In the genomic region with DNA sequence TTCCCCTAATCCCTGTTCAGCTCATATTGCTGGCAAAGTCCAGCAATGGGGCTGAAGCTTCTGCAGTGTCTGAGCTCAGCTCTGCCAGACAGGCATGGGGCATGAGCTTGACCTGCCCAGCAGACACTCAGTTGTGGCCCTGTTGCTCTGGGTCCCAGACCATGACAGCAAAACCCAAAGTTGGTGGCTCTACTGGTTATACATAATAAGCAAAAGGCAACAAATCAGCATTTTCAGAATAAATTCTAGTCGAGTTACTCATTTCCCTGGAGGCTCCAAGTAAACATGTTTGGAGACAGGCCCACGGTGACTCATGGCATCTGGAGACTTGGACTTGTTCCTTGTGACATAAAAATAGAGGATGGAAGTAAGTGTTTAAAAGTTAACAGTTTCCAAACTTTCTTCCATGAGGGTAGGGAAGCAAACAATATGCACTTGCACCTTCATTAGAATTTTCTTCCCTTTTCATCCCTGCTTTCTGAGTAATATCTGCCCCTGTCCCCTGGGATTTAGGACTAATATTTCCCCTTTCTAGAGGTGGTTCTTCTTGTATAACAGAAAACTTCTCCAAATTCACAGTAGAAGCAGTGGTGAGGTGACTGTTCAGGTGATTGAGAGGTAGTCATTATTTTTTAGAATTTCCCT, we compare ENCODE assay signal across 9 cellular contexts.
DNase-seq lines count a peak whose midpoint lies in the region; ATAC-seq, FAIRE-seq and TF ChIP-seq lines count a peak whose summit lies in the region.
"Had no signal": no experiment of that assay in that cellular context is flagged by ENCODE, and none has a peak within 500 bp of the region (broad histone marks: within the 10 kb centered on the region; RNA-seq: fewer than 3 reads in every experiment).

No MANE protein-coding gene starts in this region.

- H3K9me3 Mint-ChIP-seq in activated T-helper 1 cell treated with anti-CD3 and anti-CD28 coated beads, Interleukin-12 subunit alpha, Interleukin-12 subunit beta, Interleukin-2, Interleukin-4 antibody, amounts not matched to agents 30 ng/mL and 10 ng/mL and 1 ng/mL, durations not matched to agents 14 hours and 24 hours and 36 hours = no peaks in the 10 kb centered on the region

- no peak for TF ChIP-seq POLR2A in HepG2 (IDR thresholded peaks at IDR 0.05; ENCODE audit: insufficient read depth in 1 of 2, low read depth in 2 of 2, low read length in 2 of 2)

- no peak overlapping the region for H2AFZ ChIP-seq in HepG2 (ENCODE audit: low read length)

- POLR2A ChIA-PET in HepG2 (lab: Yijun Ruan, JAX) = no interaction called here

- no peaks in the 10 kb centered on the region for H3K36me3 Mint-ChIP-seq in activated T-helper 1 cell treated with anti-CD3 and anti-CD28 coated beads, Interleukin-12 subunit alpha, Interleukin-12 subunit beta, Interleukin-2, Interleukin-4 antibody, amounts not matched to agents 30 ng/mL and 10 ng/mL and 1 ng/mL, durations not matched to agents 14 hours and 24 hours and 36 hours (ENCODE audit: low read depth)

- H3K27me3 Mint-ChIP-seq in activated T-helper 1 cell treated with anti-CD3 and anti-CD28 coated beads, Interleukin-12 subunit alpha, Interleukin-12 subunit beta, Interleukin-2, Interleukin-4 antibody, amounts not matched to agents 30 ng/mL and 10 ng/mL and 1 ng/mL, durations not matched to agents 14 hours and 24 hours and 36 hours (ENCODE audit: insufficient read depth) = peaks cover 13% of the 10 kb centered on the region

- ATAC-seq in HepG2 (no peak), HG03571 (IDR thresholded peaks at IDR 0.05; ENCODE audit: unreplicated experiment) (no peak), GM21619 (IDR thresholded peaks at IDR 0.05; ENCODE audit: unreplicated experiment) (no peak)
- ATAC-seq in activated CD4-positive, CD25-positive, alpha-beta regulatory T cell treated with anti-CD3 and anti-CD28 coated beads, Interleukin-2, amount 50 U/mL, for 24 hours = no peak

- H3K4me2 ChIP-seq in HepG2 (ENCODE audit: low read depth, low read length) = no peak overlapping the region

- TF ChIP-seq EP300 in HepG2 (IDR thresholded peaks at IDR 0.05; ENCODE audit: low read depth in 2 of 2, low read length in 2 of 2) (no peak), HepG2 (CRISPR knock-in tag; IDR thresholded peaks at IDR 0.05; ENCODE audit: borderline replicate concordance) (no peak)

- no peak for TF ChIP-seq RAD21 in HepG2 (CRISPR knock-in tag; IDR thresholded peaks at IDR 0.05)

- TF ChIP-seq CTCF in HepG2 (CRISPR knock-in tag; IDR thresholded peaks at IDR 0.05) = no peak
- TF ChIP-seq CTCF in tibial artery (IDR thresholded peaks at IDR 0.05) = no peak

- no peak overlapping the region for H3K4me3 ChIP-seq in HepG2 (replicated peaks in 1 of 3; ENCODE audit: insufficient read depth in 1 of 3, low read depth in 2 of 3, low read length in 3 of 3)
- no peak overlapping the region for H3K4me3 ChIP-seq in tibial artery

- DNase-seq in HT1080 (ENCODE audit: low read depth) = peak; percentile 92
- peak; percentile 66 for DNase-seq in cerebellar cortex (ENCODE audit: low spot score)
- peak; percentile 16 for DNase-seq in HepG2 (ENCODE audit: low spot score)
- DNase-seq in tibial artery = peak; percentile 92 to 95
- DNase-seq in activated T-helper 1 cell treated with anti-CD3 and anti-CD28 coated beads, Interleukin-12 subunit alpha, Interleukin-12 subunit beta, Interleukin-2, Interleukin-4 antibody, amounts not matched to agents 30 ng/mL and 10 ng/mL and 1 ng/mL, durations not matched to agents 14 hours and 24 hours and 36 hours (ENCODE audit: low spot score) = no peak
- DNase-seq: activated CD4-positive, alpha-beta T cell treated with anti-CD3 and anti-CD28 coated beads for 4 hours had no signal

- H4K20me1 ChIP-seq in HepG2 (ENCODE audit: insufficient read depth, low read length) = no peaks in the 10 kb centered on the region

- in situ Hi-C loops in HepG2 (cut with HindIII; ENCODE audit: extremely low pct_ligation_motif_present, low pct_unique_long_range_greater_than_20kb) = no loop called here

- H3K36me3 ChIP-seq in HepG2 (replicated peaks in 1 of 2; ENCODE audit: control insufficient read depth in 1 of 2, insufficient read depth in 2 of 2, low read length in 2 of 2) (peaks cover 0 to 5% of the 10 kb centered on the region in 2 experiments; a peak in 2 of 5 replicates), tibial artery (peaks cover 10 to 27% (median 12%) of the 10 kb centered on the region in 3 donors)

- intact Hi-C loops in HepG2 (cut with micrococcal nuclease; ENCODE audit: unreplicated experiment) (no loop called here), tibial artery (cut with DNase I; ENCODE audit: low total_unique reads) (no loop called here)
- intact Hi-C loops in activated T-helper 1 cell treated with anti-CD3 and anti-CD28 coated beads, Interleukin-12 subunit alpha, Interleukin-12 subunit beta, Interleukin-2, Interleukin-4 antibody, amounts not matched to agents 30 ng/mL and 10 ng/mL and 1 ng/mL, durations not matched to agents 14 hours and 24 hours and 36 hours (cut with micrococcal nuclease) = no loop called here

- H3K27ac ChIP-seq in HepG2 (ENCODE audit: extremely low read length, insufficient read depth, low read length) (no peak overlapping the region), tibial artery (peak overlapping the region; percentile 73 to 79)

- H3K4me1 ChIP-seq in HepG2 (ENCODE audit: insufficient read depth, low read length) = peaks cover 16% of the 10 kb centered on the region
- H3K4me1 ChIP-seq in tibial artery = peaks cover 6 to 80% (median 55%) of the 10 kb centered on the region in 4 donors

- no peaks in the 10 kb centered on the region for H3K4me1 Mint-ChIP-seq in activated T-helper 1 cell treated with anti-CD3 and anti-CD28 coated beads, Interleukin-12 subunit alpha, Interleukin-12 subunit beta, Interleukin-2, Interleukin-4 antibody, amounts not matched to agents 30 ng/mL and 10 ng/mL and 1 ng/mL, durations not matched to agents 14 hours and 24 hours and 36 hours (ENCODE audit: low read depth)

- BruUV-seq in HepG2 (replicated peaks; lab: Mats Ljungman, UMichigan) = no TSS peak

- CTCF ChIA-PET in HepG2 (lab: Yijun Ruan, JAX; ENCODE audit: low intra/inter-chr PET ratio, low total read pairs) = no interaction called here

- no peak overlapping the region for H3K9ac ChIP-seq in HepG2 (ENCODE audit: insufficient read depth, low read depth, low read length)

- no peaks in the 10 kb centered on the region for H3K9me3 ChIP-seq in HepG2 (ENCODE audit: low read length)
- H3K9me3 ChIP-seq in tibial artery = no peaks in the 10 kb centered on the region

- H3K27ac Mint-ChIP-seq in activated T-helper 1 cell treated with anti-CD3 and anti-CD28 coated beads, Interleukin-12 subunit alpha, Interleukin-12 subunit beta, Interleukin-2, Interleukin-4 antibody, amounts not matched to agents 30 ng/mL and 10 ng/mL and 1 ng/mL, durations not matched to agents 14 hours and 24 hours and 36 hours = no peak overlapping the region

- H3K79me2 ChIP-seq in HepG2 (ENCODE audit: insufficient read depth, low read length) = no peaks in the 10 kb centered on the region

- 47% methylated on average over 2 of the region's 2 CpGs for WGBS in HepG2 (ENCODE audit: low lambda C conversion rate)

- H3K27me3 ChIP-seq in HepG2 (ENCODE audit: control insufficient read depth in 1 of 2, insufficient read depth in 2 of 2, low read length in 2 of 2) (no peaks in the 10 kb centered on the region; a peak in 1 of 5 replicates), tibial artery (no peaks in the 10 kb centered on the region)

- FAIRE-seq in HepG2 (lab: Jason Lieb, UNC) = no peak

- no peak overlapping the region for H3K4me3 Mint-ChIP-seq in activated T-helper 1 cell treated with anti-CD3 and anti-CD28 coated beads, Interleukin-12 subunit alpha, Interleukin-12 subunit beta, Interleukin-2, Interleukin-4 antibody, amounts not matched to agents 30 ng/mL and 10 ng/mL and 1 ng/mL, durations not matched to agents 14 hours and 24 hours and 36 hours

TF ChIP-seq in HepG2, 621 proteins besides CTCF, POLR2A, EP300 and RAD21 (continues in another document):
- TF ChIP-seq TMF1 (CRISPR knock-in tag; IDR thresholded peaks at IDR 0.05; ENCODE audit: low read depth) (no peak), MAFF (IDR thresholded peaks at IDR 0.05; ENCODE audit: low read depth, low read length) (0 out of 2 replicates have a peak, but pooled peaks have one; percentile 3), MAFK (conservative IDR thresholded peaks at IDR 0.05 in 1 of 2, IDR thresholded peaks at IDR 0.05 in 1 of 2; ENCODE audit: low read length in 2 of 2) (peak in 1 of 2 experiments; percentile 20; a peak in 1 of 4 replicates), FOSL2 (CRISPR knock-in tag; IDR thresholded peaks at IDR 0.05) (peak; percentile 63), TOPORS (CRISPR knock-in tag; IDR thresholded peaks at IDR 0.05) (no peak), SRSF4 (IDR thresholded peaks at IDR 0.05; ENCODE audit: low read depth, low read length, poor library complexity, severe bottlenecking) (no peak), MED8 (CRISPR knock-in tag; IDR thresholded peaks at IDR 0.05; ENCODE audit: insufficient replicate concordance) (no peak)
- TF ChIP-seq, protein P1, sequence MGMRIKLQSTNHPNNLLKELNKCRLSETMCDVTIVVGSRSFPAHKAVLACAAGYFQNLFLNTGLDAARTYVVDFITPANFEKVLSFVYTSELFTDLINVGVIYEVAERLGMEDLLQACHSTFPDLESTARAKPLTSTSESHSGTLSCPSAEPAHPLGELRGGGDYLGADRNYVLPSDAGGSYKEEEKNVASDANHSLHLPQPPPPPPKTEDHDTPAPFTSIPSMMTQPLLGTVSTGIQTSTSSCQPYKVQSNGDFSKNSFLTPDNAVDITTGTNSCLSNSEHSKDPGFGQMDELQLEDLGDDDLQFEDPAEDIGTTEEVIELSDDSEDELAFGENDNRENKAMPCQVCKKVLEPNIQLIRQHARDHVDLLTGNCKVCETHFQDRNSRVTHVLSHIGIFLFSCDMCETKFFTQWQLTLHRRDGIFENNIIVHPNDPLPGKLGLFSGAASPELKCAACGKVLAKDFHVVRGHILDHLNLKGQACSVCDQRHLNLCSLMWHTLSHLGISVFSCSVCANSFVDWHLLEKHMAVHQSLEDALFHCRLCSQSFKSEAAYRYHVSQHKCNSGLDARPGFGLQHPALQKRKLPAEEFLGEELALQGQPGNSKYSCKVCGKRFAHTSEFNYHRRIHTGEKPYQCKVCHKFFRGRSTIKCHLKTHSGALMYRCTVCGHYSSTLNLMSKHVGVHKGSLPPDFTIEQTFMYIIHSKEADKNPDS (CRISPR knock-in tag; IDR thresholded peaks at IDR 0.05) = no peak
